12 cellular contexts compared by ENCODE assay signal in genomic region chr15:29827421-29827820, GRCh38. TPM values are rescaled to one million over a fixed set of nuclear protein-coding genes. Genes with fewer than 3 reads are reported as not detected.
"Had no signal": no experiment of that assay in that cellular context is flagged by ENCODE, and none has a peak within 500 bp of the region (broad histone marks: within the 10 kb centered on the region; RNA-seq: fewer than 3 reads in every experiment).

No MANE protein-coding gene starts in this region.

- DNase-seq: activated B cell treated with CpG ODN at 0.5 μM for 24 hours; activated CD4-positive, alpha-beta memory T cell treated with anti-CD3 and anti-CD28 coated beads for 36 hours; activated CD4-positive, alpha-beta T cell treated with anti-CD3 and anti-CD28 coated beads for 4 hours; activated T-cell treated with anti-CD3 and anti-CD28 coated beads for 4 hours; caudate nucleus; lower lobe of right lung; natural killer cell; stomach; T-cell; upper lobe of left lung had no signal

- H3K9me3 ChIP-seq: gastroesophageal sphincter, lower lobe of right lung, stomach, upper lobe of left lung had no signal

- H3K4me3 ChIP-seq: gastroesophageal sphincter, lower lobe of right lung, stomach, upper lobe of left lung had no signal

- H3K27me3 ChIP-seq: gastroesophageal sphincter had no signal

- ATAC-seq: gastroesophageal sphincter, lower lobe of right lung, natural killer cell, T-cell had no signal

- H3K36me3 ChIP-seq: gastroesophageal sphincter, lower lobe of right lung, stomach, upper lobe of left lung had no signal

- H3K27ac ChIP-seq: gastroesophageal sphincter, lower lobe of right lung, stomach had no signal

RNA-seq across cellular contexts. Expression of gene TJP1, which starts 5.2 kb away (rescaled TPM):
- total RNA-seq: activated CD4-positive, alpha-beta memory T cell treated with anti-CD3 and anti-CD28 coated beads for 36 hours; activated T-helper 1 cell treated with anti-CD3 and anti-CD28 coated beads, Interleukin-12 subunit alpha, Interleukin-12 subunit beta, Interleukin-2, Interleukin-4 antibody, amounts not matched to agents 30 ng/mL and 10 ng/mL and 1 ng/mL, durations not matched to agents 14 hours and 24 hours and 36 hours; natural killer cell had no signal
